16 cellular contexts compared by ENCODE assay signal in genomic region chr17:15036238-15036637, GRCh38.
DNase-seq lines count a peak whose midpoint lies in the region; ATAC-seq and TF ChIP-seq lines count a peak whose summit lies in the region.
"Had no signal": no experiment of that assay in that cellular context is flagged by ENCODE, and none has a peak within 500 bp of the region (broad histone marks: within the 10 kb centered on the region; RNA-seq: fewer than 3 reads in every experiment).

No MANE protein-coding gene starts in this region.

- H3K36me3 ChIP-seq in endodermal cell (ENCODE audit: control insufficient read depth, insufficient read depth, low read length) (no peaks in the 10 kb centered on the region), mesendoderm (ENCODE audit: control insufficient read depth, insufficient read depth, low read length) (no peaks in the 10 kb centered on the region), heart left ventricle (no peaks in the 10 kb centered on the region)
- H3K36me3 ChIP-seq: BLaER1 treated with 17β-estradiol and CSF1 and Interleukin-3, amounts not matched to agents 10 nM and 100 nM had no signal

- TF ChIP-seq CTCF in H9 (conservative IDR thresholded peaks at IDR 0.05) (no peak), endodermal cell (conservative IDR thresholded peaks at IDR 0.05) (no peak), heart left ventricle (IDR thresholded peaks at IDR 0.05) (no peak)

- peak overlapping the region; percentile 23 for H2AFZ ChIP-seq in H9 (ENCODE audit: low read length)
- H2AFZ ChIP-seq: GM23248 had no signal

- H2AK5ac ChIP-seq in H9 (ENCODE audit: insufficient read length, low read length), result no peak overlapping the region
- H2AK5ac ChIP-seq in mesendoderm (ENCODE audit: low read length), result no peak overlapping the region

- H2BK120ac ChIP-seq in H9 (ENCODE audit: low read depth, low read length, poor library complexity, severe bottlenecking) (no peak overlapping the region), mesendoderm (ENCODE audit: low read depth, low read length) (no peak overlapping the region)

- H3K4ac ChIP-seq in H9 (ENCODE audit: low read depth, low read length) (no peak overlapping the region), mesendoderm (ENCODE audit: low read depth, low read length) (no peak overlapping the region)

- H3K27ac ChIP-seq in H9 (ENCODE audit: insufficient read length, low read depth, low read length), result peak overlapping the region; percentile 68
- no peak overlapping the region for H3K27ac ChIP-seq in endodermal cell (ENCODE audit: low read depth, low read length)
- H3K27ac ChIP-seq in mesendoderm (ENCODE audit: low read depth, low read length), result no peak overlapping the region
- H3K27ac ChIP-seq in heart left ventricle, result no peak overlapping the region
- H3K27ac ChIP-seq: BLaER1 treated with 17β-estradiol and CSF1 and Interleukin-3, amounts not matched to agents 10 nM and 100 nM; GM23248; KMS-11 had no signal

- no peak overlapping the region for H3T11ph ChIP-seq in H9 (ENCODE audit: low read length)

- DNase-seq in ELF-1 (ENCODE audit: low read depth, low spot score) (peak; percentile 31), H9 (peak; percentile 45), endodermal cell (peak; percentile 57), mesendoderm (peak; percentile 23), AG08396 (ENCODE audit: low spot score) (no peak), heart left ventricle (no peak)
- DNase-seq: 8988T; CD4-positive, CD25-positive, alpha-beta regulatory T cell; DMS53; GM23248; HCEC 1CT; HFFc6 had no signal

- no peaks in the 10 kb centered on the region for H3K27me3 Mint-ChIP-seq in H9 (ENCODE audit: low read depth)
- H3K27me3 Mint-ChIP-seq in endodermal cell (ENCODE audit: insufficient read depth), result no peaks in the 10 kb centered on the region

- H3K9me3 ChIP-seq in H9 (ENCODE audit: control insufficient read depth, low read depth, low read length), result no peaks in the 10 kb centered on the region
- H3K9me3 ChIP-seq in endodermal cell (ENCODE audit: control insufficient read depth, low read length), result no peaks in the 10 kb centered on the region
- H3K9me3 ChIP-seq in heart left ventricle, result no peaks in the 10 kb centered on the region

- H3K14ac ChIP-seq in H9 (ENCODE audit: insufficient read depth, low read length), result no peak overlapping the region

- H4K5ac ChIP-seq in H9 (ENCODE audit: insufficient read length, low read depth, low read length) (no peak overlapping the region), mesendoderm (ENCODE audit: low read length) (no peak overlapping the region)

- H3K23me2 ChIP-seq in H9 (ENCODE audit: insufficient read length, low read depth, low read length, poor library complexity, severe bottlenecking), result no peaks in the 10 kb centered on the region

- H3K23ac ChIP-seq in H9 (ENCODE audit: insufficient read length, low read depth, low read length), result no peak overlapping the region
- no peak overlapping the region for H3K23ac ChIP-seq in mesendoderm (ENCODE audit: low read length)

- no peak overlapping the region for H2BK20ac ChIP-seq in H9 (ENCODE audit: low read depth, low read length, poor library complexity, severe bottlenecking)

- no peak for TF ChIP-seq POLR2A in heart left ventricle (IDR thresholded peaks at IDR 0.05)

- H3K4me1 ChIP-seq in H9 (ENCODE audit: insufficient read depth, low read length) (peaks cover 11% of the 10 kb centered on the region; the same call in 1 of the 2 replicates), endodermal cell (ENCODE audit: control insufficient read depth, insufficient read depth, low read length) (no peaks in the 10 kb centered on the region), mesendoderm (ENCODE audit: control insufficient read depth, low read depth, low read length) (no peaks in the 10 kb centered on the region), heart left ventricle (no peaks in the 10 kb centered on the region)

- peak overlapping the region in 1 of 2 experiments; percentile 28; a peak in 1 of 5 replicates for H3K4me3 Mint-ChIP-seq in H9
- H3K4me3 Mint-ChIP-seq in endodermal cell, result no peak overlapping the region
- H3K4me3 Mint-ChIP-seq: CD4-positive, CD25-positive, alpha-beta regulatory T cell; HFFc6 had no signal

- intact Hi-C loops in heart left ventricle (cut with DNase I), result no loop called here

- H2BK15ac ChIP-seq in H9 (ENCODE audit: low read depth, low read length), result no peak overlapping the region
- H2BK15ac ChIP-seq in mesendoderm (replicated peaks; ENCODE audit: low read depth), result no peak overlapping the region

- H3K18ac ChIP-seq in H9 (ENCODE audit: insufficient read length, low read depth, low read length) (no peak overlapping the region), mesendoderm (ENCODE audit: low read length) (no peak overlapping the region)

- H4K8ac ChIP-seq in H9 (replicated peaks; ENCODE audit: insufficient read length, low read depth, low read length) (no peak overlapping the region), mesendoderm (ENCODE audit: low read depth, low read length) (no peak overlapping the region)

- H2BK5ac ChIP-seq in H9 (ENCODE audit: insufficient read length, low read length), result no peak overlapping the region
- H2BK5ac ChIP-seq in mesendoderm (ENCODE audit: low read length), result no peak overlapping the region

- H3K79me2 ChIP-seq in H9 (ENCODE audit: insufficient read depth, low read length) (no peaks in the 10 kb centered on the region), mesendoderm (ENCODE audit: control insufficient read depth, insufficient read depth, low read length) (no peaks in the 10 kb centered on the region)

- H3K27me3 ChIP-seq in H9 (ENCODE audit: insufficient read depth, low read length) (no peaks in the 10 kb centered on the region), endodermal cell (ENCODE audit: control insufficient read depth, insufficient read depth, low read length, poor library complexity, severe bottlenecking) (no peaks in the 10 kb centered on the region), mesendoderm (ENCODE audit: insufficient read depth, low read length, poor library complexity) (no peaks in the 10 kb centered on the region), heart left ventricle (peaks cover 0 to 4% (median 0%) of the 10 kb centered on the region in 9 donors)
- H3K27me3 ChIP-seq: BLaER1 treated with 17β-estradiol and CSF1 and Interleukin-3, amounts not matched to agents 10 nM and 100 nM had no signal

- H3K36me3 Mint-ChIP-seq in H9 (ENCODE audit: insufficient read depth in 1 of 3, low read depth in 3 of 3), result peaks cover 0 to 5% (median 0%) of the 10 kb centered on the region in 3 experiments; a peak in 3 of 7 replicates
- H3K36me3 Mint-ChIP-seq in endodermal cell (ENCODE audit: low read depth), result no peaks in the 10 kb centered on the region
- H3K36me3 Mint-ChIP-seq: CD4-positive, CD25-positive, alpha-beta regulatory T cell had no signal

- peaks cover 0 to 3% of the 10 kb centered on the region in 2 experiments; a peak in 1 of 5 replicates for H3K9me3 Mint-ChIP-seq in H9
- H3K9me3 Mint-ChIP-seq in endodermal cell, result no peaks in the 10 kb centered on the region
- H3K9me3 Mint-ChIP-seq: CD4-positive, CD25-positive, alpha-beta regulatory T cell; HFFc6 had no signal

- H3K4me3 ChIP-seq in endodermal cell (ENCODE audit: low read length) (no peak overlapping the region), mesendoderm (ENCODE audit: low read length) (no peak overlapping the region), heart left ventricle (no peak overlapping the region)
- H3K4me3 ChIP-seq: BLaER1 treated with 17β-estradiol and CSF1 and Interleukin-3, amounts not matched to agents 10 nM and 100 nM; GM23248 had no signal

- WGBS in H9 (ENCODE audit: extremely low coverage, insufficient read length, low lambda C conversion rate), result no CpG with 5 or more reads among the region's 8 CpGs
- WGBS in endodermal cell (ENCODE audit: insufficient coverage in 1 of 2, insufficient read length in 1 of 2), 2 experiments, result 69 to 80% methylated on average over 4 to 8 of the region's 8 CpGs
- no CpG with 5 or more reads among the region's 8 CpGs for WGBS in mesendoderm (ENCODE audit: extremely low coverage, insufficient coverage, low lambda C conversion rate)
- WGBS in heart left ventricle, 4 donors, result 61 to 78% (median 70%) methylated on average over 8 of the region's 8 CpGs

- H3K9ac ChIP-seq in H9 (ENCODE audit: extremely low read depth, insufficient read length, low read length) (no peak overlapping the region), endodermal cell (ENCODE audit: extremely low read depth, low read length, poor library complexity, severe bottlenecking) (no peak overlapping the region), mesendoderm (ENCODE audit: low read length) (no peak overlapping the region)
- H3K9ac ChIP-seq: BLaER1 treated with 17β-estradiol and CSF1 and Interleukin-3, amounts not matched to agents 10 nM and 100 nM; GM23248; KMS-11 had no signal

- no peak overlapping the region for H4K91ac ChIP-seq in H9 (ENCODE audit: insufficient read length, low read depth, low read length)

- ATAC-seq in GM18498 (IDR thresholded peaks at IDR 0.05; ENCODE audit: unreplicated experiment), result no peak
- ATAC-seq in heart left ventricle, result no peak
- ATAC-seq: HepG2 had no signal

- H3K4me1 Mint-ChIP-seq in H9 (peaks cover 57 to 59% of the 10 kb centered on the region in 2 experiments), endodermal cell (peaks cover 11% of the 10 kb centered on the region)
- H3K4me1 Mint-ChIP-seq: CD4-positive, CD25-positive, alpha-beta regulatory T cell had no signal

- no peaks in the 10 kb centered on the region for H4K20me1 ChIP-seq in H9 (ENCODE audit: control insufficient read depth, insufficient read depth, insufficient read length)
- H4K20me1 ChIP-seq: BLaER1 treated with 17β-estradiol and CSF1 and Interleukin-3, amounts not matched to agents 10 nM and 100 nM had no signal

- H3K56ac ChIP-seq in H9 (ENCODE audit: insufficient read length, low read depth, low read length) (no peak overlapping the region), mesendoderm (ENCODE audit: low read length) (no peak overlapping the region)

- H3K4me2 ChIP-seq in H9 (ENCODE audit: insufficient read depth, insufficient read length, low read length) (peak overlapping the region; percentile 24), mesendoderm (ENCODE audit: low read length) (no peak overlapping the region)
- H3K4me2 ChIP-seq: KMS-11 had no signal

- no peaks in the 10 kb centered on the region for H3K79me1 ChIP-seq in H9 (ENCODE audit: insufficient read depth, low read depth, low read length, poor library complexity, severe bottlenecking)
- no peaks in the 10 kb centered on the region for H3K79me1 ChIP-seq in mesendoderm (ENCODE audit: low read length)

- H2BK12ac ChIP-seq in H9 (ENCODE audit: insufficient read length, low read depth, low read length), result no peak overlapping the region

- H3K27ac Mint-ChIP-seq in H9 (peak overlapping the region; percentile 80 to 95 (median 84); a peak in 5 of 7 replicates), endodermal cell (no peak overlapping the region)
- H3K27ac Mint-ChIP-seq: HFFc6 had no signal

Comparison
In these comparisons a context has a peak if more than half of its experiments do, and no peak if none do; other contexts are left out.
1. DNase-seq: peak in ELF-1 (single experiment), H9 (single experiment), endodermal cell (single experiment) and mesendoderm (single experiment); none in AG08396 (single experiment) and heart left ventricle (0 of 5).